In the genomic region with DNA sequence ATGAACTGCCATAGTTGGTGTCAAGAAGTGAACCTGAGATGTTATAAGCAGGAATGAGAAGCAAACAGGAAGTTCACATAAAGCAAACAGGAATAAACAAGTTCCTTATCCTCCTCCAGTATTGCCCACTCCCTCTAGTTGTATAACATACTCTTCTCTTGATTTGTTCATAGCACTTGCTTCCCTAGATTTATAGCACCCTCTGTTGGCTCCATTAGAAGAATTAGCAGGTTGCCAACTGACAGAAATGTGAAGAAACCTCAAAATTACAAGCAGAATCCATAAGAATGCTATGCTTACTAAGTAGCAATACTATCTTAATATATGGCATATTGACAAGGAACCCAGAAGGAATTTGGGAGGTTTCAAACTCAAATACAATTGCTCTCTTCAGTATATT, we compare ENCODE assay signal across 11 cellular contexts.
DNase-seq lines count a peak whose midpoint lies in the region; ATAC-seq, FAIRE-seq and TF ChIP-seq lines count a peak whose summit lies in the region.
"Had no signal": no experiment of that assay in that cellular context is flagged by ENCODE, and none has a peak within 500 bp of the region (broad histone marks: within the 10 kb centered on the region; RNA-seq: fewer than 3 reads in every experiment).

No MANE protein-coding gene starts in this region.

- TF ChIP-seq POLR2A in H54 (IDR thresholded peaks at IDR 0.05; ENCODE audit: low read depth, low read length): no peak

- peak; percentile 86 for FAIRE-seq in H54 (lab: Jason Lieb, UNC)

- DNase-seq in AG10803 (ENCODE audit: low read depth): peak; percentile 70
- no peak for DNase-seq in H54 (ENCODE audit: insufficient read length, low spot score)
- DNase-seq in foreskin fibroblast: peak; percentile 46 to 74
- no peak for DNase-seq in SIG-M5 treated with dmso at 0.1 percent for 504 hours (lab: John Stamatoyannopoulos, UW; ENCODE audit: unreplicated experiment)
- no peak for DNase-seq in NCI-H1694 (lab: John Stamatoyannopoulos, UW)
- DNase-seq: activated CD4-positive, alpha-beta memory T cell treated with anti-CD3 and anti-CD28 coated beads for 36 hours; GDM1; stimulated activated CD8-positive, alpha-beta memory T cell treated with anti-CD3 and anti-CD28 coated beads, Interleukin-4, amount 100 ng/mL, for 48 hours had no signal

- H3K4me3 ChIP-seq in AG10803 (ENCODE audit: low read length) (no peak overlapping the region), foreskin fibroblast (ENCODE audit: low read depth in 1 of 2, low read length in 2 of 2) (no peak overlapping the region)

- ATAC-seq in SK-N-SH treated with all-trans-retinoic acid at 6 μM for 48 hours (peak; percentile 64; the same call in 2 of the 3 replicates), HG03159 (IDR thresholded peaks at IDR 0.05; ENCODE audit: unreplicated experiment) (no peak), GM21576 (IDR thresholded peaks at IDR 0.05; ENCODE audit: unreplicated experiment) (no peak)

- peak; percentile 50 for TF ChIP-seq CTCF in AG10803 (conservative IDR thresholded peaks at IDR 0.05; ENCODE audit: low read length)
- peak; percentile 27 for TF ChIP-seq CTCF in foreskin fibroblast (IDR thresholded peaks at IDR 0.05; ENCODE audit: low read depth, low read length)

TF ChIP-seq in SK-N-SH treated with all-trans-retinoic acid at 6 μM for 48 hours, 23 proteins besides CTCF, POLR2A, EP300 and RAD21:
- no peak for TF ChIP-seq ZFP3 (CRISPR knock-in tag; IDR thresholded peaks at IDR 0.05)
- TF ChIP-seq ZFP30 (CRISPR knock-in tag; IDR thresholded peaks at IDR 0.05): no peak
- TF ChIP-seq ARNTL (CRISPR knock-in tag; IDR thresholded peaks at IDR 0.05; ENCODE audit: borderline replicate concordance, low read depth): no peak
- TF ChIP-seq TCF4 (CRISPR knock-in tag; IDR thresholded peaks at IDR 0.05; ENCODE audit: borderline replicate concordance): no peak
- TF ChIP-seq CSDC2 (CRISPR knock-in tag; IDR thresholded peaks at IDR 0.05): no peak
- no peak for TF ChIP-seq ZNF8 (CRISPR knock-in tag; IDR thresholded peaks at IDR 0.05)
- no peak for TF ChIP-seq CSRNP3 (CRISPR knock-in tag; IDR thresholded peaks at IDR 0.05)
- TF ChIP-seq POU6F1 (CRISPR knock-in tag; IDR thresholded peaks at IDR 0.05; ENCODE audit: borderline replicate concordance, low read depth): no peak
- no peak for TF ChIP-seq RARB (CRISPR knock-in tag; IDR thresholded peaks at IDR 0.05)
- TF ChIP-seq GLIS3 (CRISPR knock-in tag; IDR thresholded peaks at IDR 0.05): no peak
- TF ChIP-seq PPARA (CRISPR knock-in tag; IDR thresholded peaks at IDR 0.05; ENCODE audit: borderline replicate concordance): no peak
- no peak for TF ChIP-seq SNAI2 (CRISPR knock-in tag; IDR thresholded peaks at IDR 0.05)
- TF ChIP-seq ZNF70 (CRISPR knock-in tag; IDR thresholded peaks at IDR 0.05): no peak
- TF ChIP-seq OSR1 (CRISPR knock-in tag; IDR thresholded peaks at IDR 0.05): no peak

Comparison
In these comparisons a context has a peak if more than half of its experiments do, and no peak if none do; other contexts are left out.
1. DNase-seq: peak in AG10803 (single experiment) and foreskin fibroblast (2 of 2); none in H54 (single experiment), SIG-M5 treated with dmso at 0.1 percent for 504 hours (single experiment) and NCI-H1694 (single experiment).